8 cellular contexts compared by ENCODE assay signal in the genomic region with DNA sequence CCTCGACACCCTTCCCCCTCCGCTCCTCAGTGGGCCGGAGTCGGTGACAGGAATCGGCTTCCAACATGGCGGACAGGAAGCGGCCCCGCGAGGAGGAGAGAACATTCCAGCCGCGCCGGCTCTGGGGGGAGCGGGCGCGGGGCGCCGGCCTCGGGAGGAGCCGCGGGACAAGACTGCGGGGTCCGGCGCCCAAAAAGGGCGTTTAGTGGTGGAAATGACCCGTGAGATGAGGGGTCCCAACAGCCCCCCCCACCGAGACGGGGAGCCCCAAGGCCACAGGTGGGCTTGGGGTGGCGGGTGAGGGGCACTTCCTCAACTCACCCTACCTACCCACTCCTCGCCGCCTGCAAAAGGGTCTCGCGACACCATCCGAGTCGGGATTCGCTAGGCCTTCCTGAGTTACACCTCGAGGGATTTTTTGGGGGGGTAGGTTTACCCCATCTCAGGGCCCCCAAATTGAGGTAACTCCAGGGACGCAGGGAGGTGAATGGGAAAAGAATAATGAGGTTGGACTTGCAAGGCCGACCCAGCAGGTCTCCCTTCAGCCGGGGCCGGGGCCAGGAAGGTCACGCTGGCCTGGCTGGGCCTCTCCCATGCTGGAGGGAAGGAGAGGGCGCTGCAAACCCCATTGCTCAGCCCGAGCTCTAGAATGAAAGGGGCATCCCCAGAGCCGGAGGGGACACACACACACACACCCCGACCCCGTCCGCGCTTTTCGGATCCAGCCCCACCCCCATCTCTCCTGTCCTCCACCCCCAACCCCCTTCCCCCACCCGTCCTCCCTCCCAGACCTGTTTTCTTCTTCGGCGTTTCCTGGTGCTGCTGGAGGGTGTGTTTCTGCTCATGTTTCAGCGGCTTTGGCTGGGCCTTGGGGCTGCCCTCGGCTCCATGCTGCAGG. TPM values are rescaled to one million over a fixed set of nuclear protein-coding genes. Genes with fewer than 3 reads are reported as not detected.
DNase-seq lines count a peak whose midpoint lies in the region; ATAC-seq, FAIRE-seq and TF ChIP-seq lines count a peak whose summit lies in the region.

No MANE protein-coding gene starts in this region.

- peak overlapping the region; percentile 99 for H3K27ac Mint-ChIP-seq in astrocyte (ENCODE audit: unreplicated experiment)

- peak overlapping the region; percentile 97 for H3K27ac ChIP-seq in AG04450 (ENCODE audit: low read depth, low read length)
- H3K27ac ChIP-seq in astrocyte (ENCODE audit: low read depth, low read length), result peak overlapping the region; percentile 82

- peak overlapping the region; percentile 85 for H3K4me2 ChIP-seq in astrocyte (ENCODE audit: low read length)

- POLR2A ChIA-PET in AG04450 (lab: Yijun Ruan, JAX), result interaction anchor here (0.6 to 1.6 kb wide), 22 partner anchors 8 to 299 kb away, joined by 3 to 9 read pairs (median 5); a partner anchor contains a TSS

- FAIRE-seq in astrocyte (lab: Jason Lieb, UNC), result no peak

- peaks cover 20% of the 10 kb centered on the region for H3K4me1 ChIP-seq in astrocyte (ENCODE audit: insufficient read depth, low read length)

- peaks cover 3% of the 10 kb centered on the region for H3K36me3 Mint-ChIP-seq in astrocyte (ENCODE audit: low read depth, unreplicated experiment)

- TF ChIP-seq CTCF in AG04450 (IDR thresholded peaks at IDR 0.05; ENCODE audit: low read depth, low read length), result no peak
- TF ChIP-seq CTCF in astrocyte (IDR thresholded peaks at IDR 0.05; ENCODE audit: insufficient read depth, low read depth, low read length), result no peak
- no peak for TF ChIP-seq CTCF in retinal pigment epithelial cell (conservative IDR thresholded peaks at IDR 0.05; ENCODE audit: low read depth, low read length)

- no peak for DNase-seq in AG04450 (ENCODE audit: low read depth, low spot score)
- peak; percentile 44 for DNase-seq in LHCN-M2 (ENCODE audit: low read depth)
- DNase-seq in T-helper 2 cell, result peak; percentile 32 to 63 (median 44)
- peak; percentile 16 for DNase-seq in astrocyte (ENCODE audit: low read depth)
- peak; percentile 10 to 58 for DNase-seq in hippocampal formation (lab: John Stamatoyannopoulos, UW)
- no peak for DNase-seq in retinal pigment epithelial cell (ENCODE audit: low read depth)

- ATAC-seq in GM18909 (IDR thresholded peaks at IDR 0.05; ENCODE audit: poor library complexity, unreplicated experiment) (peak; percentile 28), GM18867 (IDR thresholded peaks at IDR 0.05; ENCODE audit: unreplicated experiment) (no peak)

- H3K4me3 ChIP-seq in AG04450 (ENCODE audit: low read depth, low read length) (peak overlapping the region; percentile 98), astrocyte (ENCODE audit: insufficient read depth, low read depth, low read length) (peak overlapping the region; percentile 95), retinal pigment epithelial cell (ENCODE audit: low read length) (peak overlapping the region; percentile 98)

- H3K4me3 Mint-ChIP-seq in astrocyte (ENCODE audit: unreplicated experiment), result peak overlapping the region; percentile 100

- H3K9me3 Mint-ChIP-seq in astrocyte (ENCODE audit: unreplicated experiment), result no peaks in the 10 kb centered on the region

- peaks cover 52% of the 10 kb centered on the region for H4K20me1 ChIP-seq in astrocyte (ENCODE audit: insufficient read depth, low read length)

- H3K27me3 ChIP-seq in AG04450 (ENCODE audit: control insufficient read depth, insufficient read depth, low read length), result no peaks in the 10 kb centered on the region
- no peaks in the 10 kb centered on the region for H3K27me3 ChIP-seq in astrocyte (ENCODE audit: insufficient read depth, low read length)

- no peaks in the 10 kb centered on the region for H3K27me3 Mint-ChIP-seq in astrocyte (ENCODE audit: low read depth, unreplicated experiment)

- H3K9ac ChIP-seq in astrocyte (ENCODE audit: low read length), result peak overlapping the region; percentile 98

- H3K79me2 ChIP-seq in astrocyte (ENCODE audit: insufficient read depth, low read length), result peaks cover 54% of the 10 kb centered on the region

- H3K4me1 Mint-ChIP-seq in astrocyte (ENCODE audit: low read depth, unreplicated experiment), result peaks cover 11% of the 10 kb centered on the region

- no peaks in the 10 kb centered on the region; the same call in 1 of the 2 replicates for H3K9me3 ChIP-seq in AG04450 (ENCODE audit: control insufficient read depth, insufficient read depth, low read length)
- no peaks in the 10 kb centered on the region for H3K9me3 ChIP-seq in astrocyte (ENCODE audit: insufficient read depth, low read depth, low read length)

- CTCF ChIA-PET in AG04450 (lab: Charles Lee), result interaction anchor here (0.9 to 3.9 kb wide), 7 partner anchors 37 to 169 kb away, joined by 3 to 70 read pairs (median 7); no protein-coding TSS in a partner anchor

- H3K36me3 ChIP-seq in astrocyte (ENCODE audit: insufficient read depth, low read length), result no peaks in the 10 kb centered on the region

- peak overlapping the region; percentile 37 for H2AFZ ChIP-seq in astrocyte (ENCODE audit: low read depth, low read length)

RNA-seq across cellular contexts. Expression of a gene that starts 0.7 kb away (rescaled TPM):
- polyA plus RNA-seq in AG04450 (2011; rRNA removed), result 13.6 and 14.7 TPM in 2 replicates
- 29.1 and 39.4 TPM in 2 replicates for polyA minus RNA-seq in AG04450 (2011; rRNA and poly(A)+ RNA removed)
- total RNA-seq in LHCN-M2 (2014; rRNA removed), result 32.1 and 34.8 TPM in 2 replicates
- polyA plus RNA-seq in LHCN-M2 (2012), result 8.8 TPM
- total RNA-seq in astrocyte, result 73.7 and 79.8 TPM in 2 replicates

RNA-seq across cellular contexts. Expression of a gene that starts 46.6 kb away (rescaled TPM):
- polyA plus RNA-seq in AG04450 (2011; rRNA removed), result not detected in 2 replicates
- not detected in 2 replicates for polyA minus RNA-seq in AG04450 (2011; rRNA and poly(A)+ RNA removed)
- not detected in 2 replicates for total RNA-seq in LHCN-M2 (2014; rRNA removed)
- not detected for polyA plus RNA-seq in LHCN-M2 (2012)
- total RNA-seq in astrocyte, result not detected in 2 replicates

Comparison
In these comparisons a context has a peak if more than half of its experiments do, and no peak if none do; other contexts are left out.
1. DNase-seq: peak in LHCN-M2 (single experiment), T-helper 2 cell (5 of 5), astrocyte (single experiment) and hippocampal formation (2 of 2); none in AG04450 (single experiment) and retinal pigment epithelial cell (single experiment).
2. Peak in every context shown above with its lines, with median percentiles within 50 percentile points of each other: H3K4me3 ChIP-seq.